Comparison of ENCODE assay signal across 9 cellular contexts in the genomic region with DNA sequence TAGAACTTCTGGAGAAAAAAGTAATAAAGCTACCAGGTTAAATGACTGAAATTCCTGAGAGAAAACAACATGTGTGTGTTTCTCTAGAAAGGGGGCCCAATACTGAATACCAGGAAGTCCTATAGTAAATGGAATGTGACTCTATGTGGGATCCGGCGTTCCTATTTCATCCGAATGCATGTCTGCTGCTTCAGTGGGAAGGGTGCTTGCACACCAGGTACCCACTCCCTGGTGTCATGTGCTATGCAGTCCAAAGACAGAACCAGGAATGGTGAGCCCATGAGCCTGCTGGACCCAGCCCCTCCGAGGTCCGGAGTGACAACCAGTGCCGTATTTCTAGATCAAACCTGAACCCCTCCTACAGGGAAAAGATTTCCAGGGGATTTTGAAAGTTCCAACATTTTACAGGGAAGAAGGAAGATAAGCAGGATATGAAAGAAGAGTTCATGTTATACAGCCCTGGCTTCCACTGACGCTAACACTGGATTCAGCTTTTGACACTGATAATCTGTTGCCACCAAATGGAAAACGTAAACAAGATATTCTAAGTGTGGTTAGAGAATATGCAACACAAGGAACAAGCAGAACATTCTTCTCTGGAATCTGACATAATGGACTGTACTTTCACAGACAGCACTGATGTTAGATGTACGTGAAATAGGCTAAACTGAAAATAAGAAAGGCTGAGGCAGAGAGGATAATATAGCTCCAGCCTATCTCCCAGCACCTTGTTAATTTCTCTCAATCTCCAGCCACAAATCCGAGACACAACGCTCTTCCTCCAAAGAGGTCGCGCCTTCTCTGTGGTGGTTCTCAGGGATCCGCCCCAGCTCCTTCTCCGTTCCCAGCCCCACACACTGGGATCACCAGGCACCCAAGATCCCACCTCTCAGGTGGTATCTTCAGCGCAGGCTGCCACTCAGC. TPM values are rescaled to one million over a fixed set of nuclear protein-coding genes. Genes with fewer than 3 reads are reported as not detected.
DNase-seq lines count a peak whose midpoint lies in the region; ATAC-seq and TF ChIP-seq lines count a peak whose summit lies in the region.
"Had no signal": no experiment of that assay in that cellular context is flagged by ENCODE, and none has a peak within 500 bp of the region (broad histone marks: within the 10 kb centered on the region; RNA-seq: fewer than 3 reads in every experiment).

No MANE protein-coding gene starts in this region.

- H3K36me3 ChIP-seq in stomach: no peaks in the 10 kb centered on the region

- H3K4me1 ChIP-seq in stomach: peaks cover 3 to 20% (median 18%) of the 10 kb centered on the region in 4 donors

- TF ChIP-seq CTCF in coronary artery (IDR thresholded peaks at IDR 0.05): no peak
- TF ChIP-seq CTCF in stomach (IDR thresholded peaks at IDR 0.05): no peak

- no peak overlapping the region for H3K4me3 Mint-ChIP-seq in activated CD8-positive, alpha-beta T cell treated with anti-CD3 and anti-CD28 coated beads, Interleukin-2, amount 10 ng/mL, durations not matched to agents 7 days and 5 days
- no peak overlapping the region for H3K4me3 Mint-ChIP-seq in immature natural killer cell

- CTCF ChIA-PET in activated CD8-positive, alpha-beta T cell treated with anti-CD3 and anti-CD28 coated beads, Interleukin-2, amount 10 ng/mL, durations not matched to agents 7 days and 5 days (lab: Charles Lee): no interaction called here

- no peaks in the 10 kb centered on the region for H3K36me3 Mint-ChIP-seq in activated CD8-positive, alpha-beta T cell treated with anti-CD3 and anti-CD28 coated beads, Interleukin-2, amount 10 ng/mL, durations not matched to agents 7 days and 5 days (ENCODE audit: low read depth)
- H3K36me3 Mint-ChIP-seq in immature natural killer cell: no peaks in the 10 kb centered on the region

- no peaks in the 10 kb centered on the region for H3K9me3 Mint-ChIP-seq in activated CD8-positive, alpha-beta T cell treated with anti-CD3 and anti-CD28 coated beads, Interleukin-2, amount 10 ng/mL, durations not matched to agents 7 days and 5 days (ENCODE audit: insufficient read depth)
- H3K9me3 Mint-ChIP-seq in immature natural killer cell: peaks cover 2 to 10% (median 4%) of the 10 kb centered on the region in 6 donors

- 30 to 34% (median 30%) methylated on average over 16 of the region's 16 CpGs for WGBS in stomach, 5 donors

- peaks cover 0 to 10% (median 8%) of the 10 kb centered on the region in 3 donors for H3K27me3 ChIP-seq in stomach

- peak; percentile 55 for DNase-seq in HT-29 (ENCODE audit: low spot score)
- DNase-seq in coronary artery (ENCODE audit: low spot score): no peak
- peak in 1 of 2 donors; percentile 31 for DNase-seq in left colon
- no peak for DNase-seq in stomach
- DNase-seq in activated CD8-positive, alpha-beta T cell treated with anti-CD3 and anti-CD28 coated beads, Interleukin-2, amount 10 ng/mL, durations not matched to agents 7 days and 5 days: no peak
- no peak for DNase-seq in inferior parietal cortex (ENCODE audit: extremely low spot score)
- no peak for DNase-seq in NCI-H2081 treated with DMSO at 0.1 percent for 48 hours (lab: John Stamatoyannopoulos, UW)
- no peak for DNase-seq in immature natural killer cell

- peak; percentile 43 for ATAC-seq in left colon
- ATAC-seq in activated CD8-positive, alpha-beta T cell treated with anti-CD3 and anti-CD28 coated beads, Interleukin-2, amount 10 ng/mL, durations not matched to agents 7 days and 5 days: no peak

- H3K9me3 ChIP-seq in stomach: no peaks in the 10 kb centered on the region

- peak overlapping the region in 1 of 2 donors; percentile 44 for H3K27ac ChIP-seq in coronary artery
- H3K27ac ChIP-seq in stomach: peak overlapping the region; percentile 37 to 80 (median 63)

- TF ChIP-seq POLR2A in stomach (IDR thresholded peaks at IDR 0.05): no peak

- H3K4me1 Mint-ChIP-seq in activated CD8-positive, alpha-beta T cell treated with anti-CD3 and anti-CD28 coated beads, Interleukin-2, amount 10 ng/mL, durations not matched to agents 7 days and 5 days (ENCODE audit: low read depth): no peaks in the 10 kb centered on the region
- H3K4me1 Mint-ChIP-seq in immature natural killer cell: no peaks in the 10 kb centered on the region

- POLR2A ChIA-PET in activated CD8-positive, alpha-beta T cell treated with anti-CD3 and anti-CD28 coated beads, Interleukin-2, amount 10 ng/mL, durations not matched to agents 7 days and 5 days (lab: Charles Lee): no interaction called here

- peaks cover 20% of the 10 kb centered on the region for H3K27me3 Mint-ChIP-seq in activated CD8-positive, alpha-beta T cell treated with anti-CD3 and anti-CD28 coated beads, Interleukin-2, amount 10 ng/mL, durations not matched to agents 7 days and 5 days (ENCODE audit: low read depth)
- peaks cover 0 to 3% (median 0%) of the 10 kb centered on the region in 3 donors for H3K27me3 Mint-ChIP-seq in immature natural killer cell (ENCODE audit: low read depth in 3 of 3)

- intact Hi-C loops in left colon (cut with DNase I, micrococcal nuclease) (no loop called here), stomach (cut with DNase I; ENCODE audit: low total_unique reads) (no loop called here)

- H3K27ac Mint-ChIP-seq in activated CD8-positive, alpha-beta T cell treated with anti-CD3 and anti-CD28 coated beads, Interleukin-2, amount 10 ng/mL, durations not matched to agents 7 days and 5 days: no peak overlapping the region
- H3K27ac Mint-ChIP-seq in immature natural killer cell: no peak overlapping the region

- peak overlapping the region; percentile 73 for H3K4me3 ChIP-seq in coronary artery
- peak overlapping the region; percentile 53 to 65 (median 58) for H3K4me3 ChIP-seq in stomach

- TF ChIP-seq EP300 in stomach (IDR thresholded peaks at IDR 0.05): no peak

RNA-seq across cellular contexts. Expression of gene CXCL1, which starts 0.7 kb away (rescaled TPM):
- total RNA-seq in HT-29 (2014; rRNA removed; shearing (Covaris generic)): 3.6 and 5.2 TPM in 2 replicates
- total RNA-seq in left colon (10 to 100 TPM in 1 of 2 donors, 1 to 10 TPM in 1; 4.3 to 22.3 TPM), stomach (10 to 100 TPM in 2 of 5 donors, 1 to 10 TPM in 3; 1.8 to 56.0 (median 2.3) TPM)
- polyA plus RNA-seq in stomach (10 to 100 TPM; 33.6 to 62.1 (median 38.2) TPM), immature natural killer cell (not detected)
- total RNA-seq in activated CD8-positive, alpha-beta T cell treated with anti-CD3 and anti-CD28 coated beads, Interleukin-2, amount 10 ng/mL, durations not matched to agents 7 days and 5 days: not detected
- total RNA-seq: T-helper 2 cell treated with Interferon-gamma antibody and Interleukin-4, amounts not matched to agents 100 ng/mL and 5 ng/mL, for 36 hours had no signal

RNA-seq across cellular contexts. Expression of gene PF4V1, which starts 15.4 kb away (rescaled TPM):
- total RNA-seq in HT-29 (2014; rRNA removed; shearing (Covaris generic)): not detected in 2 replicates
- total RNA-seq in left colon: not detected
- not detected for total RNA-seq in stomach
- polyA plus RNA-seq in stomach: not detected
- not detected for total RNA-seq in activated CD8-positive, alpha-beta T cell treated with anti-CD3 and anti-CD28 coated beads, Interleukin-2, amount 10 ng/mL, durations not matched to agents 7 days and 5 days
- 1 to 10 TPM in 1 of 3 donors, under 1 TPM in 1, not detected in 1; 0.71 to 6.4 TPM for polyA plus RNA-seq in immature natural killer cell
- total RNA-seq: T-helper 2 cell treated with Interferon-gamma antibody and Interleukin-4, amounts not matched to agents 100 ng/mL and 5 ng/mL, for 36 hours had no signal

RNA-seq across cellular contexts. Expression of gene CXCL6, which starts 32.0 kb away (rescaled TPM):
- 0.29 and 2.3 TPM in 2 replicates for total RNA-seq in HT-29 (2014; rRNA removed; shearing (Covaris generic))
- total RNA-seq in left colon (under 1 TPM in 1 of 2 donors, not detected in 1; 0.55 TPM), stomach (1 to 10 TPM in 1 of 5 donors, under 1 TPM in 1, not detected in 3; 0.18 to 4.3 TPM)
- polyA plus RNA-seq in stomach (1 to 10 TPM; 1.2 to 4.7 (median 2.1) TPM), immature natural killer cell (not detected)
- total RNA-seq in activated CD8-positive, alpha-beta T cell treated with anti-CD3 and anti-CD28 coated beads, Interleukin-2, amount 10 ng/mL, durations not matched to agents 7 days and 5 days: not detected
- total RNA-seq: T-helper 2 cell treated with Interferon-gamma antibody and Interleukin-4, amounts not matched to agents 100 ng/mL and 5 ng/mL, for 36 hours had no signal
